ENCODE assay signal across 13 cellular contexts in the genomic region with DNA sequence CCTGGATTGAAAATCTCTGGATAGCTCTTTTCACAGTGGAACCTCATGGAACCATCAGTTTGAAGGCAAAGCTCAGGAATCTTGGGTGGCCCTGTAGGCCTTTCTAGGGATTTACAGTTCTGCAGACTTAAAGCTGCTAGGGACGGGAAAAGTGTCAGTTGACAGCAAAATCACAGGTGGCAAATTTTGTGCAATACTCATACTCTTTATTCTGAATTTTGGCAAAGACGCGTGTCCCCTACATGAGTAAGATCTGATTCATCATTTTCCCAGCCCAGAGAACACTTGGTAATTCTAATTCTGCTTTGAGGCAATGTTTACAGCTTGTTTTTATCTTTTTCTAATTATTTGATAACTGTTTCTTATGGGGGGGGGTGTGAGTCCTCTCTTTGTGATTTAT. TPM values are rescaled to one million over a fixed set of nuclear protein-coding genes. Genes with fewer than 3 reads are reported as not detected.
DNase-seq lines count a peak whose midpoint lies in the region; ATAC-seq, FAIRE-seq and TF ChIP-seq lines count a peak whose summit lies in the region.
"Had no signal": no experiment of that assay in that cellular context is flagged by ENCODE, and none has a peak within 500 bp of the region (broad histone marks: within the 10 kb centered on the region; RNA-seq: fewer than 3 reads in every experiment).

No MANE protein-coding gene starts in this region.

- H3K4me1 ChIP-seq in pancreas: no peaks in the 10 kb centered on the region

- no peaks in the 10 kb centered on the region for H3K36me3 ChIP-seq in pancreas

- 88 to 90% methylated on average over 3 of the region's 3 CpGs for WGBS in pancreas, 2 donors

- TF ChIP-seq CTCF in HFF-Myc (IDR thresholded peaks at IDR 0.05; ENCODE audit: low read depth, low read length, missing control alignments) (no peak), fibroblast of the aortic adventitia (IDR thresholded peaks at IDR 0.05; ENCODE audit: insufficient read depth, low read length) (peak; percentile 40), pancreas (IDR thresholded peaks at IDR 0.05) (no peak)

- DNase-seq in HFF-Myc (ENCODE audit: extremely low read depth, low read depth): peak; percentile 41
- peak; percentile 17 for DNase-seq in amniotic stem cell (lab: John Stamatoyannopoulos, UW)
- peak; percentile 87 for DNase-seq in fibroblast of the aortic adventitia (ENCODE audit: low read depth)
- DNase-seq in urothelium cell line (ENCODE audit: low spot score): peak; percentile 53
- DNase-seq in NCI-H2196 treated with DMSO at 0.1 percent for 48 hours (lab: John Stamatoyannopoulos, UW; ENCODE audit: unreplicated experiment): no peak
- DNase-seq in pancreas: no peak
- DNase-seq: activated CD8-positive, alpha-beta T cell treated with anti-CD3 and anti-CD28 coated beads, Interleukin-2, amount 10 ng/mL, durations not matched to agents 7 days and 5 days; left cardiac atrium; naive thymus-derived CD4-positive, alpha-beta T cell; OCI-M1; T-helper 9 cell had no signal

- no peak overlapping the region for H3K27ac ChIP-seq in pancreas

- H3K27me3 ChIP-seq in pancreas: no peaks in the 10 kb centered on the region

- H3K9me3 ChIP-seq in pancreas: no peaks in the 10 kb centered on the region

- FAIRE-seq in urothelium cell line (lab: Jason Lieb, UNC) (no peak), pancreas (lab: Jason Lieb, UNC) (no peak)
- FAIRE-seq: colon had no signal

- ATAC-seq in pancreas (no peak), HG02798 (IDR thresholded peaks at IDR 0.05; ENCODE audit: poor library complexity, unreplicated experiment) (no peak)
- ATAC-seq: activated CD8-positive, alpha-beta T cell treated with anti-CD3 and anti-CD28 coated beads, Interleukin-2, amount 10 ng/mL, durations not matched to agents 7 days and 5 days; naive thymus-derived CD4-positive, alpha-beta T cell had no signal

- H3K4me3 ChIP-seq in HFF-Myc (replicated peaks; ENCODE audit: low read depth, low read length) (no peak overlapping the region), fibroblast of the aortic adventitia (ENCODE audit: low read depth, low read length) (no peak overlapping the region), pancreas (no peak overlapping the region)

- intact Hi-C loops in pancreas (cut with DNase I): no loop called here

RNA-seq across cellular contexts. Expression of a gene that starts 3.6 kb away (rescaled TPM):
- total RNA-seq in fibroblast of the aortic adventitia (ENCODE audit: low replicate concordance): 95.6 and 131 TPM in 2 replicates
- total RNA-seq in pancreas: 1 to 10 TPM in 5 of 6 donors, under 1 TPM in 1; 0.76 to 2.7 (median 1.8) TPM
- 1 to 10 TPM; 1.6 to 2.5 TPM for polyA plus RNA-seq in pancreas

Comparison
In these comparisons a context has a peak if more than half of its experiments do, and no peak if none do; other contexts are left out.
1. DNase-seq: peak in HFF-Myc (single experiment), amniotic stem cell (single experiment), fibroblast of the aortic adventitia (single experiment) and urothelium cell line (single experiment); none in NCI-H2196 treated with DMSO at 0.1 percent for 48 hours (single experiment) and pancreas (0 of 6).
2. RNA of a gene that starts 3.6 kb away (total RNA-seq): 95.6 to 131 TPM in fibroblast of the aortic adventitia; 0.76 to 2.7 TPM in pancreas; every median in the first group is over 10 times any median in the second.